ENCODE assay signal across 1 cellular context in genomic region chr5:139884734-139885133, GRCh38.
TF ChIP-seq lines count a peak whose summit lies in the region.

No MANE protein-coding gene starts in this region.

TF ChIP-seq in H1, 55 proteins besides CTCF, POLR2A, EP300 and RAD21:
- TF ChIP-seq SIRT6 (IDR thresholded peaks at IDR 0.05; ENCODE audit: low read length), result no peak
- no peak for TF ChIP-seq MAFK (IDR thresholded peaks at IDR 0.05; ENCODE audit: low read depth, low read length)
- TF ChIP-seq CTBP2 (IDR thresholded peaks at IDR 0.05; ENCODE audit: borderline replicate concordance, insufficient read depth, insufficient read length, low read length), result no peak
- no peak for TF ChIP-seq EGR1 (IDR thresholded peaks at IDR 0.05; ENCODE audit: borderline replicate concordance, low read depth, low read length)
- TF ChIP-seq, protein P1, sequence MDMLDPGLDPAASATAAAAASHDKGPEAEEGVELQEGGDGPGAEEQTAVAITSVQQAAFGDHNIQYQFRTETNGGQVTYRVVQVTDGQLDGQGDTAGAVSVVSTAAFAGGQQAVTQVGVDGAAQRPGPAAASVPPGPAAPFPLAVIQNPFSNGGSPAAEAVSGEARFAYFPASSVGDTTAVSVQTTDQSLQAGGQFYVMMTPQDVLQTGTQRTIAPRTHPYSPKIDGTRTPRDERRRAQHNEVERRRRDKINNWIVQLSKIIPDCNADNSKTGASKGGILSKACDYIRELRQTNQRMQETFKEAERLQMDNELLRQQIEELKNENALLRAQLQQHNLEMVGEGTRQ (IDR thresholded peaks at IDR 0.05; ENCODE audit: low read length), result no peak
- TF ChIP-seq KDM4A (IDR thresholded peaks at IDR 0.05; ENCODE audit: low read depth, low read length, severe bottlenecking), result no peak
- no peak for TF ChIP-seq SP1 (IDR thresholded peaks at IDR 0.05; ENCODE audit: low read depth, low read length)
- no peak for TF ChIP-seq JUN (IDR thresholded peaks at IDR 0.05; ENCODE audit: low read depth, low read length)
- no peak for TF ChIP-seq CBX8 (IDR thresholded peaks at IDR 0.05; ENCODE audit: borderline replicate concordance, low read depth, low read length)
- TF ChIP-seq ZNF274 (IDR thresholded peaks at IDR 0.05; ENCODE audit: borderline replicate concordance, extremely low read depth, low read length), result no peak
- TF ChIP-seq CBX5 (IDR thresholded peaks at IDR 0.05; ENCODE audit: low read depth, low read length), result no peak
- no peak for TF ChIP-seq NANOG (IDR thresholded peaks at IDR 0.05; ENCODE audit: insufficient read depth, low read depth, low read length, poor library complexity, severe bottlenecking)
- TF ChIP-seq ATF2 (IDR thresholded peaks at IDR 0.05; ENCODE audit: low read length), result no peak
- TF ChIP-seq TCF12 (IDR thresholded peaks at IDR 0.05; ENCODE audit: low read depth, low read length), result no peak
- no peak for TF ChIP-seq SIX5 (IDR thresholded peaks at IDR 0.05; ENCODE audit: low read depth, low read length)
- no peak for TF ChIP-seq CREB1 (IDR thresholded peaks at IDR 0.05)
- TF ChIP-seq EZH2 (IDR thresholded peaks at IDR 0.05; ENCODE audit: low read depth, low read length, severe bottlenecking), result no peak
TF ChIP-seq in H1: peak in this region for 0.
